Comparison of ENCODE assay signal across 7 cellular contexts in the genomic region with DNA sequence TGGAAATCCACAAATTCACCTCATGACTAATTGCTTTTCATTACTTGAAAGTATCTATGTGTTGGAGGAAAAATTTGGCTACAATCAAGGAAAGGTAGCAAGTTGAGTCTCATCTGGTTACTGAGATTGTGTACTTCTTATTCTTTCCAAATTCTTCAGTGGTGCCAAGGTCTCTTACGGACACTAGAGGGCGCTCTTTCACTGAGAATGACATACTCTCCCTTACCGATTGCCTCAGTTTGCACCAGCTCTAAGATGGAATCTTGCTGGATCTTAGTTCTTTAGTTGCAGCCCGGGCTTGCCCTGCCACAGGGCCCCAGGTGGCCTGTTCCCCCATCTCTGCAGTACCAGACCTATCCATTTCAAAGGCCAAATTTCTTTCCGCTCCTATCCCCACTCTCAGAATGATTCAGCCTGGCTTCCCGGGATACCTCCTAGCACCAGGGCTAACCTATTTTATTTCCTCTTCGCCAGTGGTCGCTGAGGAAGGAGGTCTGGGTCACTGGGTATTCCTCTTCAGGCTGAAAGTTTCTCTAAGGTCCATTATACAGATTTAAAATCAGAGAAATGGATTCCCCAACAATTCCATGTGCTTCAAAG. TPM values are rescaled to one million over a fixed set of nuclear protein-coding genes. Genes with fewer than 3 reads are reported as not detected.
DNase-seq lines count a peak whose midpoint lies in the region; ATAC-seq and TF ChIP-seq lines count a peak whose summit lies in the region.

No MANE protein-coding gene starts in this region.

- DNase-seq in Daoy (ENCODE audit: low read depth) = peak; percentile 29
- peak; percentile 56 for DNase-seq in MM.1S
- DNase-seq in SK-N-SH = peak; percentile 37
- DNase-seq in choroid plexus epithelial cell (ENCODE audit: low read depth) = peak; percentile 72
- DNase-seq in lung microvascular endothelial cell (ENCODE audit: low read depth in 2 of 2) = peak; percentile 59 to 71
- no peak for DNase-seq in uterus

- H3K36me3 ChIP-seq in MM.1S (replicated peaks; ENCODE audit: insufficient read depth, low read length) (no peaks in the 10 kb centered on the region), SK-N-SH (replicated peaks in 1 of 2; ENCODE audit: control insufficient read depth in 1 of 2, insufficient read depth in 2 of 2, low read length in 1 of 2) (no peaks in the 10 kb centered on the region), uterus (no peaks in the 10 kb centered on the region)

- no peak for TF ChIP-seq EP300 in SK-N-SH (IDR thresholded peaks at IDR 0.05; ENCODE audit: borderline replicate concordance in 1 of 2, low read depth in 1 of 2, low read length in 1 of 2)

- intact Hi-C loops in uterus (cut with DNase I; ENCODE audit: low total_unique reads) = no loop called here

- POLR2A ChIA-PET in SK-N-SH (lab: Yijun Ruan, JAX) = no interaction called here

- H3K27ac ChIP-seq in MM.1S (ENCODE audit: low read length) (no peak overlapping the region), SK-N-SH (ENCODE audit: low read depth in 2 of 2, low read length in 1 of 2) (no peak overlapping the region), uterus (no peak overlapping the region)

- no peak for TF ChIP-seq POLR2A in uterus (IDR thresholded peaks at IDR 0.05)

- no peaks in the 10 kb centered on the region for H4K20me1 ChIP-seq in MM.1S (ENCODE audit: insufficient read depth, low read length)
- H4K20me1 ChIP-seq in SK-N-SH (ENCODE audit: insufficient read depth) = no peaks in the 10 kb centered on the region

- H3K27me3 ChIP-seq in MM.1S (replicated peaks; ENCODE audit: insufficient read depth, low read length) = no peaks in the 10 kb centered on the region
- H3K27me3 ChIP-seq in SK-N-SH (ENCODE audit: insufficient read depth) = no peaks in the 10 kb centered on the region; the same call in 1 of the 2 replicates
- no peaks in the 10 kb centered on the region for H3K27me3 ChIP-seq in uterus

- TF ChIP-seq CTCF in MM.1S (IDR thresholded peaks at IDR 0.05; ENCODE audit: low read length) (peak; percentile 77), SK-N-SH (IDR thresholded peaks at IDR 0.05) (peak; percentile 88), choroid plexus epithelial cell (conservative IDR thresholded peaks at IDR 0.05; ENCODE audit: low read depth, low read length) (peak; percentile 77), uterus (IDR thresholded peaks at IDR 0.05) (peak; percentile 48 to 59 (median 56))

- H3K4me3 ChIP-seq in MM.1S (ENCODE audit: low read length) (no peak overlapping the region), SK-N-SH (ENCODE audit: low read depth in 2 of 2, low read length in 1 of 2) (no peak overlapping the region), choroid plexus epithelial cell (ENCODE audit: low read depth, low read length) (no peak overlapping the region), uterus (no peak overlapping the region)

- H3K4me2 ChIP-seq in MM.1S (ENCODE audit: low read depth, low read length) (no peak overlapping the region), SK-N-SH (no peak overlapping the region)

- H3K9me2 ChIP-seq in MM.1S (replicated peaks; ENCODE audit: insufficient read depth, low read length) = no peaks in the 10 kb centered on the region
- H3K9me2 ChIP-seq in SK-N-SH = no peaks in the 10 kb centered on the region

- no peak overlapping the region for H3K9ac ChIP-seq in MM.1S (ENCODE audit: low read length)
- no peak overlapping the region for H3K9ac ChIP-seq in SK-N-SH

- peak; percentile 74 for ATAC-seq in GM19468 (IDR thresholded peaks at IDR 0.05; ENCODE audit: extremely low read depth, unreplicated experiment)

- H3F3A ChIP-seq in MM.1S (ENCODE audit: insufficient read depth, low read length) (no peaks in the 10 kb centered on the region), SK-N-SH (replicated peaks; ENCODE audit: insufficient read depth) (no peaks in the 10 kb centered on the region)

- no peaks in the 10 kb centered on the region for H3K79me2 ChIP-seq in MM.1S (ENCODE audit: low read length)
- no peaks in the 10 kb centered on the region for H3K79me2 ChIP-seq in SK-N-SH (ENCODE audit: insufficient read depth)

- CTCF ChIA-PET in SK-N-SH (lab: Yijun Ruan, JAX) = interaction anchor here (0.6 to 2.5 kb wide), 23 partner anchors 10 to 1481 kb away, joined by 3 to 22 read pairs (median 4); no protein-coding TSS in a partner anchor

- WGBS in SK-N-SH (ENCODE audit: low lambda C conversion rate) = 2% methylated on average over 8 of the region's 8 CpGs

- H3K4me1 ChIP-seq in MM.1S (ENCODE audit: low read length) (no peaks in the 10 kb centered on the region), SK-N-SH (ENCODE audit: control insufficient read depth in 1 of 2, insufficient read depth in 2 of 2, low read depth in 1 of 2, low read length in 1 of 2) (no peaks in the 10 kb centered on the region), uterus (no peaks in the 10 kb centered on the region)

- H3K9me3 ChIP-seq in MM.1S (replicated peaks; ENCODE audit: insufficient read depth, low read length) (no peaks in the 10 kb centered on the region), SK-N-SH (no peaks in the 10 kb centered on the region), uterus (no peaks in the 10 kb centered on the region)

- H2AFZ ChIP-seq in MM.1S (ENCODE audit: low read length) (no peak overlapping the region), SK-N-SH (ENCODE audit: low read depth) (no peak overlapping the region)

- peak; percentile 89 for TF ChIP-seq RAD21 in SK-N-SH (IDR thresholded peaks at IDR 0.05; ENCODE audit: low read length)

TF ChIP-seq in SK-N-SH, 30 proteins besides CTCF, POLR2A, EP300 and RAD21:
- TF ChIP-seq MEF2A (IDR thresholded peaks at IDR 0.05; ENCODE audit: borderline replicate concordance, low read depth) (no peak), USF1 (IDR thresholded peaks at IDR 0.05; ENCODE audit: borderline replicate concordance, low read depth) (no peak), SMC3 (IDR thresholded peaks at IDR 0.05; ENCODE audit: low read depth, low read length) (peak; percentile 88)

RNA-seq across cellular contexts. Expression of gene GPR50, which starts 24.6 kb away (rescaled TPM):
- total RNA-seq in Daoy (2014; rRNA removed; shearing (Covaris generic)) = not detected in 2 replicates
- polyA plus RNA-seq in SK-N-SH (2012; rRNA removed) = not detected in 2 replicates
- not detected in 2 replicates for polyA plus RNA-seq in SK-N-SH (2012; cell fraction: cytosol; rRNA removed)
- 0.11 and 0.12 TPM in 2 replicates for polyA plus RNA-seq in SK-N-SH (2012; cell fraction: nucleus; rRNA removed)
- total RNA-seq in lung microvascular endothelial cell (not detected in 2 replicates), uterus (under 1 TPM in 1 of 4 donors, not detected in 3; 0.82 TPM)

Comparison
In these comparisons a context has a peak if more than half of its experiments do, and no peak if none do; other contexts are left out.
1. DNase-seq: peak in Daoy (single experiment), MM.1S (single experiment), SK-N-SH (single experiment), choroid plexus epithelial cell (single experiment) and lung microvascular endothelial cell (2 of 2); none in uterus (0 of 2).
2. Peak in every context shown above with its lines, with median percentiles within 50 percentile points of each other: CTCF ChIP-seq.